ENCODE assay signal across 10 cellular contexts in genomic region chr12:100185361-100185894, GRCh38. TPM values are rescaled to one million over a fixed set of nuclear protein-coding genes. Genes with fewer than 3 reads are reported as not detected.
DNase-seq lines count a peak whose midpoint lies in the region; ATAC-seq, FAIRE-seq and TF ChIP-seq lines count a peak whose summit lies in the region.
"Had no signal": no experiment of that assay in that cellular context is flagged by ENCODE, and none has a peak within 500 bp of the region (broad histone marks: within the 10 kb centered on the region; RNA-seq: fewer than 3 reads in every experiment).

No MANE protein-coding gene starts in this region.

- peaks cover 0 to 21% (median 12%) of the 10 kb centered on the region in 3 donors for H3K36me3 Mint-ChIP-seq in naive thymus-derived CD8-positive, alpha-beta T cell

- no peak for TF ChIP-seq CTCF in H1 (IDR thresholded peaks at IDR 0.05; ENCODE audit: control extremely low read depth in 1 of 3, insufficient read depth in 1 of 3, low read depth in 1 of 3, low read length in 3 of 3)
- no peak for TF ChIP-seq CTCF in transverse colon (IDR thresholded peaks at IDR 0.05)
- TF ChIP-seq CTCF in BE2C (IDR thresholded peaks at IDR 0.05; ENCODE audit: low read depth, low read length): no peak

- H2BK120ac ChIP-seq in H1 (replicated peaks; ENCODE audit: low read depth, low read length): no peak overlapping the region

- no peak overlapping the region for H2BK12ac ChIP-seq in H1 (ENCODE audit: low read depth, low read length)

- TF ChIP-seq EP300 in H1 (IDR thresholded peaks at IDR 0.05; ENCODE audit: borderline replicate concordance in 1 of 2, low read depth in 2 of 2, low read length in 2 of 2): no peak
- TF ChIP-seq EP300 in transverse colon (IDR thresholded peaks at IDR 0.05; ENCODE audit: low read depth): no peak

- no peak overlapping the region for H3K18ac ChIP-seq in H1 (ENCODE audit: extremely low read depth, low read length)

- intact Hi-C loops in transverse colon (cut with DNase I; ENCODE audit: low total_unique reads): no loop called here

- no peak overlapping the region for H3K27ac Mint-ChIP-seq in naive thymus-derived CD8-positive, alpha-beta T cell

- no peak overlapping the region for H2BK15ac ChIP-seq in H1 (ENCODE audit: low read length)

- H3K14ac ChIP-seq in H1 (ENCODE audit: insufficient read length): no peak overlapping the region

- H3K9me3 Mint-ChIP-seq in naive thymus-derived CD8-positive, alpha-beta T cell: no peaks in the 10 kb centered on the region
- H3K9me3 Mint-ChIP-seq: central memory CD8-positive, alpha-beta T cell had no signal

- no peaks in the 10 kb centered on the region for H3K27me3 ChIP-seq in H1 (replicated peaks in 1 of 4; ENCODE audit: control insufficient read depth in 3 of 4, extremely low read depth in 1 of 4, insufficient read depth in 3 of 4, low read length in 3 of 4)
- no peaks in the 10 kb centered on the region for H3K27me3 ChIP-seq in transverse colon
- no peaks in the 10 kb centered on the region for H3K27me3 ChIP-seq in BE2C
- H3K27me3 ChIP-seq: BLaER1 had no signal

- no peak overlapping the region for H2BK20ac ChIP-seq in H1 (ENCODE audit: low read length)

- H3K36me3 ChIP-seq in H1 (ENCODE audit: control insufficient read depth in 2 of 4, insufficient read depth in 4 of 4, low read length in 3 of 4): peaks cover 0 to 7% (median 1%) of the 10 kb centered on the region in 4 experiments; a peak in 3 of 8 replicates
- H3K36me3 ChIP-seq in transverse colon: no peaks in the 10 kb centered on the region
- H3K36me3 ChIP-seq in BE2C: no peaks in the 10 kb centered on the region

- no peak overlapping the region for H4K91ac ChIP-seq in H1 (replicated peaks; ENCODE audit: insufficient read length, low read length)

- H3K23ac ChIP-seq in H1 (ENCODE audit: insufficient read length): no peak overlapping the region

- peaks cover 0 to 12% (median 0%) of the 10 kb centered on the region in 4 donors for H3K4me1 Mint-ChIP-seq in naive thymus-derived CD8-positive, alpha-beta T cell

- no peak for FAIRE-seq in H1 (lab: Jason Lieb, UNC)

- H3K79me2 ChIP-seq in H1 (ENCODE audit: control insufficient read depth in 1 of 2, insufficient read depth in 2 of 2, low read length in 2 of 2): no peaks in the 10 kb centered on the region

- DNase-seq in activated T-cell treated with anti-CD3 and anti-CD28 coated beads for 48 hours (ENCODE audit: low read depth) (peak; percentile 10), H1 (ENCODE audit: low read depth in 1 of 2, low spot score in 2 of 2) (no peak), transverse colon (no peak), BE2C (no peak)
- DNase-seq in activated T-cell treated with anti-CD3 and anti-CD28 coated beads, Interleukin-2, amount 50 U/mL, for 1 hour: no peak
- DNase-seq in stimulated activated CD8-positive, alpha-beta memory T cell treated with anti-CD3 and anti-CD28 coated beads, Interleukin-4, amount 100 ng/mL, for 48 hours: no peak
- no peak for DNase-seq in naive thymus-derived CD8-positive, alpha-beta T cell

- H3K4me2 ChIP-seq in H1 (ENCODE audit: insufficient read depth in 1 of 2, low read depth in 2 of 2, low read length in 2 of 2): no peak overlapping the region
- H3K4me2 ChIP-seq: BLaER1 had no signal

- H3K9ac ChIP-seq in H1 (replicated peaks in 1 of 4; ENCODE audit: extremely low read depth in 1 of 4, low read depth in 3 of 4, low read length in 3 of 4): peak overlapping the region in 1 of 4 experiments; percentile 31; a peak in 1 of 7 replicates
- H3K9ac ChIP-seq: BLaER1 had no signal

- H2AFZ ChIP-seq in H1 (ENCODE audit: low read length): no peak overlapping the region

- H3K79me1 ChIP-seq in H1 (ENCODE audit: low read depth, low read length): no peaks in the 10 kb centered on the region; the same call in 1 of the 2 replicates

- 96% methylated on average over 5 of the region's 5 CpGs; no CpG with 5 or more reads in 1 of the 2 experiments for WGBS in H1 (ENCODE audit: extremely low coverage in 1 of 2, insufficient coverage in 1 of 2, insufficient read length in 1 of 2, insufficient replicate concordance in 2 of 2, low coverage in 1 of 2, low lambda C conversion rate in 2 of 2, missing lambda C conversion rate in 1 of 2), 2 experiments
- WGBS in transverse colon (ENCODE audit: low coverage in 1 of 2), 2 donors: 46% methylated on average over 5 of the region's 5 CpGs; no CpG with 5 or more reads in 1 of the 2 donors

- H3K9me3 ChIP-seq in H1 (ENCODE audit: insufficient read depth in 2 of 2, low read depth in 1 of 2, low read length in 1 of 2): no peaks in the 10 kb centered on the region
- no peaks in the 10 kb centered on the region for H3K9me3 ChIP-seq in transverse colon
- H3K9me3 ChIP-seq in BE2C: no peaks in the 10 kb centered on the region

- no peak overlapping the region for H4K5ac ChIP-seq in H1 (ENCODE audit: insufficient read length, low read depth, low read length)

- H3K4ac ChIP-seq in H1 (replicated peaks; ENCODE audit: insufficient read length, low read depth, low read length): no peak overlapping the region

- H3K27ac ChIP-seq in H1 (ENCODE audit: low read depth, low read length) (no peak overlapping the region; the same call in 1 of the 2 replicates), transverse colon (peak overlapping the region in 3 of 4 donors; percentile 21 to 61 (median 22))
- H3K27ac ChIP-seq: BLaER1 had no signal

- H3K23me2 ChIP-seq in H1 (ENCODE audit: low read depth, low read length): no peaks in the 10 kb centered on the region

- H4K8ac ChIP-seq in H1 (ENCODE audit: extremely low read depth, insufficient read depth, low read length): peak overlapping the region; percentile 63; the same call in 1 of the 2 replicates

- no peak for TF ChIP-seq POLR2A in H1 (IDR thresholded peaks at IDR 0.05; ENCODE audit: control extremely low read depth in 1 of 2, low read depth in 2 of 2, low read length in 2 of 2)
- TF ChIP-seq POLR2A in transverse colon (IDR thresholded peaks at IDR 0.05): no peak

- H3K56ac ChIP-seq in H1 (replicated peaks; ENCODE audit: insufficient read length, low read depth, low read length): no peak overlapping the region

- H3K27me3 Mint-ChIP-seq in naive thymus-derived CD8-positive, alpha-beta T cell: no peaks in the 10 kb centered on the region
- H3K27me3 Mint-ChIP-seq: central memory CD8-positive, alpha-beta T cell had no signal

- H2AK5ac ChIP-seq in H1 (ENCODE audit: low read depth, low read length): no peak overlapping the region

- ATAC-seq in HG03103 (IDR thresholded peaks at IDR 0.05; ENCODE audit: low read depth, unreplicated experiment): peak; percentile 83
- no peak for ATAC-seq in naive thymus-derived CD8-positive, alpha-beta T cell

- H2BK5ac ChIP-seq in H1 (ENCODE audit: low read depth, low read length): no peak overlapping the region

- H3K4me1 ChIP-seq in H1 (replicated peaks in 1 of 4; ENCODE audit: control insufficient read depth in 3 of 4, insufficient read depth in 4 of 4, low read length in 3 of 4) (peaks cover 0 to 2% (median 0%) of the 10 kb centered on the region in 4 experiments; a peak in 2 of 7 replicates), transverse colon (peaks cover 0 to 9% (median 3%) of the 10 kb centered on the region in 4 donors), BE2C (no peaks in the 10 kb centered on the region; the same call in 1 of the 2 replicates)

- in situ Hi-C loops in transverse colon (cut with MboI; ENCODE audit: low pct_ligation_motif_present in 1 of 4, low pct_unique_long_range_greater_than_20kb in 1 of 4, low sequenced_read_pairs in 3 of 4): no loop called here

- no peak for TF ChIP-seq RAD21 in H1 (IDR thresholded peaks at IDR 0.05 in 1 of 2, conservative IDR thresholded peaks at IDR 0.05 in 1 of 2; ENCODE audit: low read depth in 2 of 2, low read length in 2 of 2)

- no peak overlapping the region for H3K4me3 Mint-ChIP-seq in naive thymus-derived CD8-positive, alpha-beta T cell
- H3K4me3 Mint-ChIP-seq: central memory CD8-positive, alpha-beta T cell had no signal

- POLR2A ChIA-PET in H1 (lab: Charles Lee; ENCODE audit: partially characterized antibody): interaction anchor here (1.2 to 1.8 kb wide), 5 partner anchors 7 to 41 kb away, joined by 3 to 9 read pairs (median 5); no protein-coding TSS in a partner anchor
- POLR2A ChIA-PET in naive thymus-derived CD8-positive, alpha-beta T cell (lab: Charles Lee): no interaction called here

- H4K20me1 ChIP-seq in H1 (replicated peaks in 1 of 2; ENCODE audit: control insufficient read depth in 1 of 2, insufficient read depth in 2 of 2, low read length in 2 of 2): no peaks in the 10 kb centered on the region
- H4K20me1 ChIP-seq: BLaER1 had no signal

- CTCF ChIA-PET in H1 (lab: Charles Lee; ENCODE audit: partially characterized antibody): interaction anchor here (0.9 to 2.4 kb wide), 7 partner anchors 10 to 47 kb away, joined by 3 to 14 read pairs (median 5); partner anchors contain the start of gene ACTR6

- H3K4me3 ChIP-seq in H1 (ENCODE audit: extremely low read depth in 1 of 4, insufficient read depth in 2 of 4, low read depth in 3 of 4, low read length in 4 of 4): no peak overlapping the region
- no peak overlapping the region for H3K4me3 ChIP-seq in transverse colon
- H3K4me3 ChIP-seq in BE2C (ENCODE audit: low read depth, low read length): no peak overlapping the region
- H3K4me3 ChIP-seq: BLaER1 had no signal

RNA-seq across cellular contexts. Expression of gene ACTR6, which starts 15.2 kb away (rescaled TPM):
- total RNA-seq in H1 (2021; fragmentation: NEBNext Ultra II Directional; extraction: Animal tissue kit (Norgen Biotek cat#: 25700)): 36.8 and 38.1 TPM in 2 replicates
- polyA plus RNA-seq in H1 (2011; rRNA removed): 4.8 and 10.2 TPM in 2 replicates
- 14.8 TPM for polyA plus RNA-seq in H1 (2011; cell fraction: cytosol; rRNA removed)
- polyA plus RNA-seq in H1 (2011; cell fraction: nucleus; rRNA removed): 4.4 TPM
- 16.4 to 23.2 TPM (median 20.9 TPM) in 4 replicates for polyA plus RNA-seq in H1 (2012, experiment 1 of 2)
- 5.7 TPM for polyA plus RNA-seq in H1 (2012, experiment 2 of 2)
- 19.2 TPM for polyA plus RNA-seq in H1 (2013, experiment 1 of 2)
- polyA plus RNA-seq in H1 (2013, experiment 2 of 2): 18.7 TPM
- 8.6 and 13.6 TPM in 2 replicates for polyA minus RNA-seq in H1 (2011; rRNA and poly(A)+ RNA removed)
- polyA minus RNA-seq in H1 (2011; cell fraction: cytosol; rRNA and poly(A)+ RNA removed): 9.8 TPM
- 19.8 TPM for polyA minus RNA-seq in H1 (2011; cell fraction: nucleus; rRNA and poly(A)+ RNA removed)
- 10 to 100 TPM in 3 of 4 donors, 1 to 10 TPM in 1; 4.9 to 35.0 (median 13.7) TPM for total RNA-seq in transverse colon
- total RNA-seq in naive thymus-derived CD8-positive, alpha-beta T cell: 10 to 100 TPM; 42.8 to 47.3 TPM
- 10 to 100 TPM; 37.4 to 46.7 (median 38.5) TPM for polyA plus RNA-seq in naive thymus-derived CD8-positive, alpha-beta T cell
- 23.5 TPM for polyA plus RNA-seq in BE2C (2012; ENCODE audit: insufficient read depth, insufficient read length, low read depth)

RNA-seq across cellular contexts. Expression of gene BLTP3B, which starts 42.8 kb away (rescaled TPM):
- total RNA-seq in H1 (2021; fragmentation: NEBNext Ultra II Directional; extraction: Animal tissue kit (Norgen Biotek cat#: 25700)): 24.4 and 28.6 TPM in 2 replicates
- polyA plus RNA-seq in H1 (2011; rRNA removed): 5.7 and 7.0 TPM in 2 replicates
- polyA plus RNA-seq in H1 (2011; cell fraction: cytosol; rRNA removed): 11.3 TPM
- 6.7 TPM for polyA plus RNA-seq in H1 (2011; cell fraction: nucleus; rRNA removed)
- polyA plus RNA-seq in H1 (2012, experiment 1 of 2): 6.6 to 14.0 TPM (median 8.0 TPM) in 4 replicates
- 0.93 TPM for polyA plus RNA-seq in H1 (2012, experiment 2 of 2)
- 12.1 TPM for polyA plus RNA-seq in H1 (2013, experiment 1 of 2)
- polyA plus RNA-seq in H1 (2013, experiment 2 of 2): 11.6 TPM
- 38.0 and 67.7 TPM in 2 replicates for polyA minus RNA-seq in H1 (2011; rRNA and poly(A)+ RNA removed)
- 33.0 TPM for polyA minus RNA-seq in H1 (2011; cell fraction: cytosol; rRNA and poly(A)+ RNA removed)
- polyA minus RNA-seq in H1 (2011; cell fraction: nucleus; rRNA and poly(A)+ RNA removed): 54.7 TPM
- total RNA-seq in transverse colon: 10 to 100 TPM in 3 of 4 donors, 1 to 10 TPM in 1; 3.8 to 44.1 (median 31.5) TPM
- total RNA-seq in naive thymus-derived CD8-positive, alpha-beta T cell: 10 to 100 TPM; 18.5 to 22.4 TPM
- polyA plus RNA-seq in naive thymus-derived CD8-positive, alpha-beta T cell: 10 to 100 TPM in 2 of 3 donors, 1 to 10 TPM in 1; 9.7 to 14.8 (median 12.1) TPM
- 4.8 TPM for polyA plus RNA-seq in BE2C (2012; ENCODE audit: insufficient read depth, insufficient read length, low read depth)
